In the genomic region with DNA sequence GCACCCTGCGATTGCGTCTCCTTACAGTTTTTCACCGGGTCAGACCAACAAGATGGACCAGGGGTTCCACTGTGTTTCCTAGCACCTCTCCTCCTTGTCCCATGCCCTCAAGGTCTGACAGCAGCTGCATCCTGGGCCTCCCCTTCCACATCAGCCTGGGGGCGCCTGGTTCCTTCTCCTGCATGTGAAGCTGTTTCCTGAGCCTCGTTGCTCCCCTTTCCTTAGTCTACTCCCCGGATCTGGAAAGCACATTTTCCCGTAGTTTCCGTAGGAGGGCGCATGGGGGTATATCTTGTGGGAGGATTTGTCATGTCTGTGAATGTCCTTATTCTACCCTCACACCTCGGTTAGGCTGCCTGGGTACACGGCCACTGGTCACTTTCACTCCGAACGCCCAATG, we compare ENCODE assay signal across 20 cellular contexts.
"Had no signal": no experiment of that assay in that cellular context is flagged by ENCODE, and none has a peak within 500 bp of the region (broad histone marks: within the 10 kb centered on the region; RNA-seq: fewer than 3 reads in every experiment).

No MANE protein-coding gene starts in this region.

- H3K27ac Mint-ChIP-seq: activated B cell treated with CpG ODN at 0.5 μM for 24 hours; activated naive CD4-positive, alpha-beta T cell treated with anti-CD3 and anti-CD28 coated beads, Interleukin-2, amount 10 ng/mL, durations not matched to agents 7 days and 5 days; activated naive CD8-positive, alpha-beta T cell treated with anti-CD3 and anti-CD28 coated beads, Interleukin-2, amount 10 ng/mL, durations not matched to agents 7 days and 5 days; activated T-cell treated with anti-CD3 and anti-CD28 coated beads, Interleukin-2, amount 50 U/mL, for 24 hours; brain; memory B cell had no signal

- H3K27ac ChIP-seq: ascending aorta, coronary artery, heart right ventricle, tibial nerve had no signal

- ATAC-seq: esophagus mucosa; heart right ventricle; naive thymus-derived CD8-positive, alpha-beta T cell; right cardiac atrium had no signal

- H3K27me3 Mint-ChIP-seq: activated B cell treated with CpG ODN at 0.5 μM for 24 hours; activated naive CD4-positive, alpha-beta T cell treated with anti-CD3 and anti-CD28 coated beads, Interleukin-2, amount 10 ng/mL, durations not matched to agents 7 days and 5 days; activated naive CD8-positive, alpha-beta T cell treated with anti-CD3 and anti-CD28 coated beads, Interleukin-2, amount 10 ng/mL, durations not matched to agents 7 days and 5 days; activated T-cell treated with anti-CD3 and anti-CD28 coated beads, Interleukin-2, amount 50 U/mL, for 24 hours; brain; memory B cell; naive thymus-derived CD8-positive, alpha-beta T cell had no signal

- H3K4me3 ChIP-seq: ascending aorta, coronary artery, heart right ventricle, tibial nerve had no signal

- H3K27me3 ChIP-seq: ascending aorta, heart right ventricle, tibial nerve had no signal

- H3K4me3 Mint-ChIP-seq: activated B cell treated with CpG ODN at 0.5 μM for 24 hours; activated naive CD4-positive, alpha-beta T cell treated with anti-CD3 and anti-CD28 coated beads, Interleukin-2, amount 10 ng/mL, durations not matched to agents 7 days and 5 days; activated naive CD8-positive, alpha-beta T cell treated with anti-CD3 and anti-CD28 coated beads, Interleukin-2, amount 10 ng/mL, durations not matched to agents 7 days and 5 days; activated T-cell treated with anti-CD3 and anti-CD28 coated beads, Interleukin-2, amount 50 U/mL, for 24 hours; brain; memory B cell; naive thymus-derived CD8-positive, alpha-beta T cell had no signal

- H3K9me3 Mint-ChIP-seq: activated B cell treated with CpG ODN at 0.5 μM for 24 hours; activated naive CD4-positive, alpha-beta T cell treated with anti-CD3 and anti-CD28 coated beads, Interleukin-2, amount 10 ng/mL, durations not matched to agents 7 days and 5 days; activated naive CD8-positive, alpha-beta T cell treated with anti-CD3 and anti-CD28 coated beads, Interleukin-2, amount 10 ng/mL, durations not matched to agents 7 days and 5 days; activated T-cell treated with anti-CD3 and anti-CD28 coated beads, Interleukin-2, amount 50 U/mL, for 24 hours; brain; memory B cell; naive thymus-derived CD8-positive, alpha-beta T cell; neural crest cell had no signal

- H3K9me3 ChIP-seq: ascending aorta, heart right ventricle, tibial nerve had no signal

- H3K36me3 Mint-ChIP-seq: brain had no signal

- DNase-seq: activated B cell treated with CpG ODN at 0.5 μM for 24 hours; activated CD8-positive, alpha-beta memory T cell treated with anti-CD3 and anti-CD28 coated beads, Interleukin-2, amount 50 U/mL, for 4 hours; activated gamma-delta T cell; activated naive CD4-positive, alpha-beta T cell treated with anti-CD3 and anti-CD28 coated beads, Interleukin-2, amount 10 ng/mL, durations not matched to agents 7 days and 5 days; activated naive CD8-positive, alpha-beta T cell treated with anti-CD3 and anti-CD28 coated beads, Interleukin-2, amount 10 ng/mL, durations not matched to agents 7 days and 5 days; activated T-cell treated with anti-CD3 and anti-CD28 coated beads, Interleukin-2, amount 50 U/mL, for 24 hours; foreskin fibroblast; heart right ventricle; midbrain; naive thymus-derived CD8-positive, alpha-beta T cell; right cardiac atrium; stimulated activated naive CD4-positive, alpha-beta T cell treated with Interleukin-2 at 50 U/mL for 16 hours; T-helper 2 cell had no signal

- H3K36me3 ChIP-seq: heart right ventricle, tibial nerve had no signal
